Comparison of ENCODE assay signal across 14 cellular contexts in the genomic region with DNA sequence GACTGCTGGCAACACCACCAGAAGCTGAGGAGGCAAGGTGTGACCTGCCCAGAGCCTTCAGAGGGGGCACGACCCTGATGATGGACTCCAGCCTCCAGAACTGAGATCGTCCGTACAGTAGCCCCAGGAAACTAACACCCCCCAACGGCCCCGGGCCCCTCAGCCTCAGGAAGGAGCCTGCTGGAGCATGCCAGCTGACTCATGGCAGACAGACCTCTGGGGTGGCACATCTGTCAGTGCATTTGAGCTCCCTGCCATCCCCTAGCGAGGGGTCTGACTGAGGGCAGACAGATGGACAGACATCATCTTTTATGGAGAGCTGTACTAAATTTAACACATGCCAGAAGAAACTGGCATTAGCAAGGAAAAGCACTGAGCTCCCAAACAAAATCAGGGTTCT. TPM values are rescaled to one million over a fixed set of nuclear protein-coding genes. Genes with fewer than 3 reads are reported as not detected.
"Had no signal": no experiment of that assay in that cellular context is flagged by ENCODE, and none has a peak within 500 bp of the region (broad histone marks: within the 10 kb centered on the region; RNA-seq: fewer than 3 reads in every experiment).

No MANE protein-coding gene starts in this region.

RNA-seq across cellular contexts. Expression of a gene that starts 12.4 kb away (rescaled TPM):
- total RNA-seq: endothelial cell of umbilical vein had no signal

RNA-seq across cellular contexts. Expression of a gene that starts 22.0 kb away (rescaled TPM):
- total RNA-seq: dermis blood vessel endothelial cell, endothelial cell of umbilical vein, epithelial cell of proximal tubule, esophagus squamous epithelium, gastrocnemius medialis, glomerular endothelial cell, heart right ventricle, left colon, left lobe of liver, left ventricle myocardium inferior, liver, mammary epithelial cell, mononuclear cell, mucosa of gallbladder had no signal
